ENCODE assay signal across 25 cellular contexts in genomic region chr10:23432161-23432560, GRCh38. TPM values are rescaled to one million over a fixed set of nuclear protein-coding genes. Genes with fewer than 3 reads are reported as not detected.
DNase-seq lines count a peak whose midpoint lies in the region; ATAC-seq and TF ChIP-seq lines count a peak whose summit lies in the region.
"Had no signal": no experiment of that assay in that cellular context is flagged by ENCODE, and none has a peak within 500 bp of the region (broad histone marks: within the 10 kb centered on the region; RNA-seq: fewer than 3 reads in every experiment).

No MANE protein-coding gene starts in this region.

- H3K9ac ChIP-seq in mesendoderm (ENCODE audit: low read length), result no peak overlapping the region

- H3K27me3 Mint-ChIP-seq in MCF 10A (ENCODE audit: insufficient read depth, unreplicated experiment), result no peaks in the 10 kb centered on the region
- H3K27me3 Mint-ChIP-seq: activated CD4-positive, alpha-beta T cell treated with anti-CD3 and anti-CD28 coated beads, Interleukin-2, amount 10 ng/mL, durations not matched to agents 7 days and 5 days; CD4-positive, CD25-positive, alpha-beta regulatory T cell; type B pancreatic cell had no signal

- H3K27me3 ChIP-seq in breast epithelium (no peaks in the 10 kb centered on the region), lower lobe of right lung (ENCODE audit: low read depth) (no peaks in the 10 kb centered on the region), mesendoderm (ENCODE audit: insufficient read depth, low read length, poor library complexity) (no peaks in the 10 kb centered on the region)

- H3K23ac ChIP-seq in mesendoderm (ENCODE audit: low read length), result no peak overlapping the region

- no peak overlapping the region for H3K4ac ChIP-seq in mesendoderm (ENCODE audit: low read depth, low read length)

- no peaks in the 10 kb centered on the region for H3K9me3 Mint-ChIP-seq in MCF 10A (ENCODE audit: unreplicated experiment)
- H3K9me3 Mint-ChIP-seq: activated CD4-positive, alpha-beta T cell treated with anti-CD3 and anti-CD28 coated beads, Interleukin-2, amount 10 ng/mL, durations not matched to agents 7 days and 5 days; CD4-positive, CD25-positive, alpha-beta regulatory T cell; effector memory CD8-positive, alpha-beta T cell; neural crest cell; stimulated activated naive CD8-positive, alpha-beta T cell treated with anti-CD3 and anti-CD28 coated beads, Interleukin-15, Interleukin-2, amounts not matched to agents 100 ng/mL and 50 ng/mL, for 24 hours; T-cell; type B pancreatic cell had no signal

- TF ChIP-seq POLR2A in breast epithelium (IDR thresholded peaks at IDR 0.05), result no peak

- no peak overlapping the region for H2BK15ac ChIP-seq in mesendoderm (replicated peaks; ENCODE audit: low read depth)

- no peak overlapping the region for H2BK120ac ChIP-seq in mesendoderm (ENCODE audit: low read depth, low read length)

- DNase-seq in MCF 10A (ENCODE audit: unreplicated experiment) (peak; percentile 35), breast epithelium (ENCODE audit: low spot score in 2 of 2) (no peak), epithelial cell of esophagus (ENCODE audit: low read depth) (peak; percentile 54), lower lobe of right lung (no peak), COR-L47 (lab: John Stamatoyannopoulos, UW) (no peak), T-helper 9 cell (no peak), mesendoderm (no peak)
- DNase-seq in activated CD4-positive, alpha-beta T cell treated with anti-CD3 and anti-CD28 coated beads, Interleukin-2, amount 50 U/mL, for 4 hours, result no peak
- DNase-seq: activated CD4-positive, alpha-beta T cell treated with anti-CD3 and anti-CD28 coated beads, Interleukin-2, amount 10 ng/mL, durations not matched to agents 7 days and 5 days; activated CD8-positive, alpha-beta memory T cell treated with anti-CD3 and anti-CD28 coated beads, Interleukin-2, amount 50 U/mL, for 48 hours; activated gamma-delta T cell treated with Interleukin-2 at 50 U/mL for 16 hours; amygdala; CD4-positive, CD25-positive, alpha-beta regulatory T cell; central memory CD4-positive, alpha-beta T cell; effector memory CD8-positive, alpha-beta T cell; foreskin fibroblast; hippocampal formation; kidney; NCI-H187; SHP77 treated with DMSO at 0.1 percent for 48 hours; stimulated activated CD4-positive, alpha-beta T cell treated with anti-CD3 and anti-CD28 coated beads, Interleukin-2, amount 100 ng/mL, for 24 hours; T-cell had no signal

- no peak overlapping the region for H4K8ac ChIP-seq in mesendoderm (ENCODE audit: low read depth, low read length)

- H3K4me3 Mint-ChIP-seq in MCF 10A (ENCODE audit: unreplicated experiment), result no peak overlapping the region
- H3K4me3 Mint-ChIP-seq: activated CD4-positive, alpha-beta T cell treated with anti-CD3 and anti-CD28 coated beads, Interleukin-2, amount 10 ng/mL, durations not matched to agents 7 days and 5 days; CD4-positive, CD25-positive, alpha-beta regulatory T cell; effector memory CD8-positive, alpha-beta T cell; neural crest cell; stimulated activated naive CD8-positive, alpha-beta T cell treated with anti-CD3 and anti-CD28 coated beads, Interleukin-15, Interleukin-2, amounts not matched to agents 100 ng/mL and 50 ng/mL, for 24 hours; T-cell; type B pancreatic cell had no signal

- intact Hi-C loops in MCF 10A (cut with micrococcal nuclease), result no loop called here
- intact Hi-C loops in breast epithelium (cut with DNase I; ENCODE audit: low total_unique reads), result no loop called here
- intact Hi-C loops in lower lobe of right lung (cut with DNase I), result no loop called here

- BruUV-seq in MCF 10A (replicated peaks; lab: Mats Ljungman, UMichigan), result no TSS peak

- no peak overlapping the region for H4K5ac ChIP-seq in mesendoderm (ENCODE audit: low read length)

- H3K4me1 ChIP-seq in breast epithelium (no peaks in the 10 kb centered on the region), lower lobe of right lung (no peaks in the 10 kb centered on the region), mesendoderm (ENCODE audit: control insufficient read depth, low read depth, low read length) (no peaks in the 10 kb centered on the region)

- H2BK5ac ChIP-seq in mesendoderm (ENCODE audit: low read length), result no peak overlapping the region

- H3K9me3 ChIP-seq in breast epithelium (no peaks in the 10 kb centered on the region), lower lobe of right lung (no peaks in the 10 kb centered on the region)

- TF ChIP-seq CTCF in MCF 10A (IDR thresholded peaks at IDR 0.05; ENCODE audit: unreplicated experiment), result no peak
- no peak for TF ChIP-seq CTCF in breast epithelium (IDR thresholded peaks at IDR 0.05)
- TF ChIP-seq CTCF in epithelial cell of esophagus (IDR thresholded peaks at IDR 0.05; ENCODE audit: insufficient read depth, low read depth, low read length, missing control alignments), result no peak
- TF ChIP-seq CTCF in lower lobe of right lung (IDR thresholded peaks at IDR 0.05), result no peak

- H3K79me1 ChIP-seq in mesendoderm (ENCODE audit: low read length), result no peaks in the 10 kb centered on the region

- no peak overlapping the region for H3K27ac ChIP-seq in breast epithelium
- peak overlapping the region; percentile 41 for H3K27ac ChIP-seq in lower lobe of right lung
- H3K27ac ChIP-seq in mesendoderm (ENCODE audit: low read depth, low read length), result no peak overlapping the region

- H3K27ac Mint-ChIP-seq in MCF 10A (ENCODE audit: low read depth, unreplicated experiment), result peak overlapping the region; percentile 39
- H3K27ac Mint-ChIP-seq: activated CD4-positive, alpha-beta T cell treated with anti-CD3 and anti-CD28 coated beads, Interleukin-2, amount 10 ng/mL, durations not matched to agents 7 days and 5 days; CD4-positive, CD25-positive, alpha-beta regulatory T cell; effector memory CD8-positive, alpha-beta T cell; stimulated activated naive CD8-positive, alpha-beta T cell treated with anti-CD3 and anti-CD28 coated beads, Interleukin-15, Interleukin-2, amounts not matched to agents 100 ng/mL and 50 ng/mL, for 24 hours; T-cell; type B pancreatic cell had no signal

- no peak overlapping the region for H2AK5ac ChIP-seq in mesendoderm (ENCODE audit: low read length)

- H3K4me1 Mint-ChIP-seq in MCF 10A (ENCODE audit: insufficient read depth, unreplicated experiment), result peaks cover 15% of the 10 kb centered on the region
- H3K4me1 Mint-ChIP-seq: activated CD4-positive, alpha-beta T cell treated with anti-CD3 and anti-CD28 coated beads, Interleukin-2, amount 10 ng/mL, durations not matched to agents 7 days and 5 days; neural crest cell; T-cell had no signal

- POLR2A ChIA-PET in MCF 10A (lab: Yijun Ruan, JAX), result interaction anchor here (0.7 to 1.6 kb wide), 8 partner anchors 11 to 100 kb away, joined by 3 to 6 read pairs (median 4); no protein-coding TSS in a partner anchor

- CTCF ChIA-PET in MCF 10A (lab: Yijun Ruan, JAX), result interaction anchor here (0.6 to 1.2 kb wide), 5 partner anchors 16 to 341 kb away, joined by 3 read pairs; no protein-coding TSS in a partner anchor

- H3K18ac ChIP-seq in mesendoderm (ENCODE audit: low read length), result no peak overlapping the region

- no peaks in the 10 kb centered on the region for H3K36me3 Mint-ChIP-seq in MCF 10A (ENCODE audit: insufficient read depth, unreplicated experiment)
- H3K36me3 Mint-ChIP-seq: CD4-positive, CD25-positive, alpha-beta regulatory T cell; T-cell; type B pancreatic cell had no signal

- H3K36me3 ChIP-seq in breast epithelium, result no peaks in the 10 kb centered on the region
- no peaks in the 10 kb centered on the region for H3K36me3 ChIP-seq in lower lobe of right lung
- no peaks in the 10 kb centered on the region for H3K36me3 ChIP-seq in mesendoderm (ENCODE audit: control insufficient read depth, insufficient read depth, low read length)

- peak; percentile 62 to 81 for ATAC-seq in lower lobe of right lung
- ATAC-seq: effector memory CD8-positive, alpha-beta T cell; T-cell had no signal

- no peak overlapping the region for H3K56ac ChIP-seq in mesendoderm (ENCODE audit: low read length)

- no peak overlapping the region for H3K4me2 ChIP-seq in mesendoderm (ENCODE audit: low read length)

- H3K79me2 ChIP-seq in mesendoderm (ENCODE audit: control insufficient read depth, insufficient read depth, low read length), result no peaks in the 10 kb centered on the region

- no CpG with 5 or more reads among the region's 1 CpG for WGBS in mesendoderm (ENCODE audit: extremely low coverage, insufficient coverage, low lambda C conversion rate)

- H3K4me3 ChIP-seq in breast epithelium, result no peak overlapping the region
- H3K4me3 ChIP-seq in epithelial cell of esophagus (ENCODE audit: low read length), result no peak overlapping the region
- H3K4me3 ChIP-seq in lower lobe of right lung, result no peak overlapping the region
- H3K4me3 ChIP-seq in mesendoderm (ENCODE audit: low read length), result no peak overlapping the region

RNA-seq across cellular contexts. Expression of gene OTUD1, which starts 6.7 kb away (rescaled TPM):
- total RNA-seq in MCF 10A (2022), result 12.1 and 14.9 TPM in 2 replicates
- 10 to 100 TPM in 2 of 3 donors, 1 to 10 TPM in 1; 8.8 to 20.2 (median 15.7) TPM for total RNA-seq in breast epithelium
- total RNA-seq in lower lobe of right lung, result 31.4 TPM
- 1.1 TPM for polyA plus RNA-seq in mesendoderm (2013, experiment 1 of 2)
- 1.1 TPM for polyA plus RNA-seq in mesendoderm (2013, experiment 2 of 2)

Comparison
In these comparisons a context has a peak if more than half of its experiments do, and no peak if none do; other contexts are left out.
1. DNase-seq: peak in MCF 10A (single experiment) and epithelial cell of esophagus (single experiment); none in breast epithelium (0 of 2), lower lobe of right lung (single experiment), COR-L47 (single experiment), T-helper 9 cell (single experiment), activated CD4-positive, alpha-beta T cell treated with anti-CD3 and anti-CD28 coated beads, Interleukin-2, amount 50 U/mL, for 4 hours (0 of 2) and mesendoderm (single experiment).